26 cellular contexts compared by ENCODE assay signal in genomic region chr19:39986643-39987042, GRCh38.
"Had no signal": no experiment of that assay in that cellular context is flagged by ENCODE, and none has a peak within 500 bp of the region (broad histone marks: within the 10 kb centered on the region; RNA-seq: fewer than 3 reads in every experiment).

No MANE protein-coding gene starts in this region.

- H3K4me1 Mint-ChIP-seq: endodermal cell, mesothelial cell of epicardium had no signal

- ATAC-seq: effector memory CD8-positive, alpha-beta T cell; esophagus mucosa; gastrocnemius medialis; heart right ventricle; left cardiac atrium; left lung; left ventricle myocardium superior; lower lobe of right lung; mucosa of descending colon; naive thymus-derived CD8-positive, alpha-beta T cell had no signal

- DNase-seq: effector CD8-positive, alpha-beta T cell; effector memory CD8-positive, alpha-beta T cell; endodermal cell; erythroblast; esophagus squamous epithelium; foreskin fibroblast; foreskin melanocyte; gastrocnemius medialis; glutamatergic neuron; head of caudate nucleus; heart right ventricle; hippocampal formation; left cardiac atrium; left lung; left ventricle myocardium superior; lower lobe of right lung; mesenchymal stem cell; mucosa of descending colon; naive B cell; naive thymus-derived CD8-positive, alpha-beta T cell had no signal

- H3K4me3 Mint-ChIP-seq: dendritic cell treated with granulocyte-macrophage colony-stimulating factor and Interleukin-4, amounts not matched to agents 40 ng/mL and 50 ng/mL, for 4 days; effector memory CD8-positive, alpha-beta T cell; endodermal cell; mesothelial cell of epicardium; naive B cell; naive thymus-derived CD8-positive, alpha-beta T cell had no signal

- H3K27me3 Mint-ChIP-seq: dendritic cell treated with granulocyte-macrophage colony-stimulating factor and Interleukin-4, amounts not matched to agents 40 ng/mL and 50 ng/mL, for 4 days; effector memory CD8-positive, alpha-beta T cell; naive B cell; naive thymus-derived CD8-positive, alpha-beta T cell had no signal

- FAIRE-seq: endometrium, islet of Langerhans, keratinocyte had no signal

- H3K27ac Mint-ChIP-seq: dendritic cell treated with granulocyte-macrophage colony-stimulating factor and Interleukin-4, amounts not matched to agents 40 ng/mL and 50 ng/mL, for 4 days; effector memory CD8-positive, alpha-beta T cell; endodermal cell; mesothelial cell of epicardium; naive B cell had no signal
